ENCODE assay signal across 10 cellular contexts in genomic region chr14:52678591-52678990, GRCh38. TPM values are rescaled to one million over a fixed set of nuclear protein-coding genes. Genes with fewer than 3 reads are reported as not detected.
DNase-seq lines count a peak whose midpoint lies in the region; ATAC-seq and TF ChIP-seq lines count a peak whose summit lies in the region.
"Had no signal": no experiment of that assay in that cellular context is flagged by ENCODE, and none has a peak within 500 bp of the region (broad histone marks: within the 10 kb centered on the region; RNA-seq: fewer than 3 reads in every experiment).

No MANE protein-coding gene starts in this region.

- H3K4me3 ChIP-seq in KMS-11 (IDR thresholded peaks at IDR 0.05; ENCODE audit: insufficient read depth, low read depth, low read length) (no peak overlapping the region), cardiac fibroblast (replicated peaks in 1 of 2; ENCODE audit: low read depth in 2 of 2, low read length in 2 of 2) (no peak overlapping the region)

- CTCF ChIA-PET in Calu3 (lab: Charles Lee) = no interaction called here

- H3K9ac ChIP-seq in KMS-11 = no peak overlapping the region

- no peak overlapping the region for H3K4me2 ChIP-seq in KMS-11

- no peaks in the 10 kb centered on the region for H3K27me3 ChIP-seq in KMS-11 (ENCODE audit: insufficient read depth, low read depth)

- ATAC-seq in naive B cell (ENCODE audit: low read depth in 2 of 2) (peak; percentile 32 to 56), GM21825 (IDR thresholded peaks at IDR 0.05; ENCODE audit: unreplicated experiment) (no peak)

- DNase-seq in Calu3 (no peak), cardiac fibroblast (ENCODE audit: low read depth in 2 of 2) (no peak), naive B cell (no peak), MV-4-11 (lab: John Stamatoyannopoulos, UW) (no peak), DMS153 (lab: John Stamatoyannopoulos, UW) (no peak)
- DNase-seq in activated CD4-positive, CD25-positive, alpha-beta regulatory T cell (lab: John Stamatoyannopoulos, UW) = no peak
- DNase-seq: H7, NCI-H510A treated with DMSO at 0.1 percent for 48 hours had no signal

- H3K36me3 ChIP-seq in KMS-11 (ENCODE audit: insufficient read depth) = no peaks in the 10 kb centered on the region

- H3K27ac Mint-ChIP-seq in Calu3 (ENCODE audit: unreplicated experiment) (no peak overlapping the region), naive B cell (no peak overlapping the region)

- no peaks in the 10 kb centered on the region for H3K9me3 Mint-ChIP-seq in Calu3 (ENCODE audit: low read depth, unreplicated experiment)
- no peaks in the 10 kb centered on the region for H3K9me3 Mint-ChIP-seq in naive B cell

- no peaks in the 10 kb centered on the region for H4K20me1 ChIP-seq in KMS-11 (ENCODE audit: insufficient read depth)

- intact Hi-C loops in Calu3 (cut with micrococcal nuclease; ENCODE audit: unreplicated experiment) = no loop called here

- H3K27ac ChIP-seq in KMS-11 = no peak overlapping the region

- no TSS peak for BruUV-seq in Calu3 (replicated peaks; lab: Mats Ljungman, UMichigan)

- no peaks in the 10 kb centered on the region for H3K4me1 ChIP-seq in KMS-11 (ENCODE audit: low read depth, poor library complexity, severe bottlenecking)

- H3K4me3 Mint-ChIP-seq in Calu3 (ENCODE audit: low read depth, unreplicated experiment) (no peak overlapping the region), naive B cell (no peak overlapping the region)

- TF ChIP-seq CTCF in Calu3 (IDR thresholded peaks at IDR 0.05; ENCODE audit: unreplicated experiment) (peak; percentile 14), KMS-11 (conservative IDR thresholded peaks at IDR 0.05; ENCODE audit: low read depth, low read length) (peak; percentile 31; the same call in 1 of the 2 replicates), cardiac fibroblast (IDR thresholded peaks at IDR 0.05; ENCODE audit: low read depth, low read length) (peak; percentile 48)

- no peaks in the 10 kb centered on the region for H3K27me3 Mint-ChIP-seq in Calu3 (ENCODE audit: unreplicated experiment)
- no peaks in the 10 kb centered on the region for H3K27me3 Mint-ChIP-seq in naive B cell

- peaks cover 7% of the 10 kb centered on the region; the same call in 1 of the 2 replicates for H3K79me2 ChIP-seq in KMS-11 (ENCODE audit: insufficient read depth, low read depth)

- H2AFZ ChIP-seq in KMS-11 (ENCODE audit: low read depth) = no peak overlapping the region

- H3K4me1 Mint-ChIP-seq in Calu3 (ENCODE audit: low read depth, unreplicated experiment) (no peaks in the 10 kb centered on the region), naive B cell (no peaks in the 10 kb centered on the region)

- peaks cover 14% of the 10 kb centered on the region for H3K36me3 Mint-ChIP-seq in Calu3 (ENCODE audit: insufficient read depth, unreplicated experiment)
- peaks cover 0 to 6% of the 10 kb centered on the region in 2 donors for H3K36me3 Mint-ChIP-seq in naive B cell

RNA-seq across cellular contexts. Expression of gene ERO1A, which starts 16.8 kb away (rescaled TPM):
- total RNA-seq in Calu3 (2022) = 117 and 129 TPM in 2 replicates
- 10 to 100 TPM; 20.4 to 26.0 (median 23.2) TPM for polyA plus RNA-seq in naive B cell (ENCODE audit: low read depth in 6 of 6)

RNA-seq across cellular contexts. Expression of gene PSMC6, which starts 28.4 kb away (rescaled TPM):
- 104 TPM in 2 replicates for total RNA-seq in Calu3 (2022)
- 10 to 100 TPM; 46.9 to 76.5 (median 69.7) TPM for polyA plus RNA-seq in naive B cell (ENCODE audit: low read depth in 6 of 6)

RNA-seq across cellular contexts. Expression of gene STYX, which starts 51.4 kb away (rescaled TPM):
- total RNA-seq in Calu3 (2022) = 13.1 and 13.6 TPM in 2 replicates
- polyA plus RNA-seq in naive B cell (ENCODE audit: low read depth in 6 of 6) = 10 to 100 TPM; 14.9 to 20.4 (median 17.1) TPM
